ENCODE assay signal across 9 cellular contexts in genomic region chr10:15084502-15084922, GRCh38. TPM values are rescaled to one million over a fixed set of nuclear protein-coding genes. Genes with fewer than 3 reads are reported as not detected.
DNase-seq lines count a peak whose midpoint lies in the region; ATAC-seq, FAIRE-seq and TF ChIP-seq lines count a peak whose summit lies in the region.
"Had no signal": no experiment of that assay in that cellular context is flagged by ENCODE, and none has a peak within 500 bp of the region (broad histone marks: within the 10 kb centered on the region; RNA-seq: fewer than 3 reads in every experiment).

No MANE protein-coding gene starts in this region.

- TF ChIP-seq CTCF in endothelial cell of umbilical vein (IDR thresholded peaks at IDR 0.05; ENCODE audit: extremely low read depth in 1 of 2, insufficient read depth in 1 of 2, low read depth in 1 of 2, low read length in 2 of 2) = no peak

- no peaks in the 10 kb centered on the region for H3K79me2 ChIP-seq in endothelial cell of umbilical vein (ENCODE audit: control insufficient read depth, insufficient read depth, low read length)

- peak; percentile 39 for FAIRE-seq in GM19239 (lab: Jason Lieb, UNC)
- FAIRE-seq in RCC 7860 (lab: Jason Lieb, UNC) = peak; percentile 79
- peak; percentile 95 for FAIRE-seq in endothelial cell of umbilical vein (lab: Jason Lieb, UNC)

- H3K9me1 ChIP-seq in endothelial cell of umbilical vein (replicated peaks; ENCODE audit: control insufficient read depth, extremely low read depth, insufficient read depth, low read length) = no peaks in the 10 kb centered on the region

- H3K9me3 ChIP-seq in endothelial cell of umbilical vein (replicated peaks; ENCODE audit: control insufficient read depth, insufficient read depth, low read length) = no peaks in the 10 kb centered on the region

- intact Hi-C loops in endothelial cell of umbilical vein (cut with micrococcal nuclease) = loop anchor here (1.0 to 10.0 kb wide), 3 partner anchors 125 to 590 kb away; partner anchors contain the start of genes MEIG1 and SUV39H2

- POLR2A ChIA-PET in endothelial cell of umbilical vein (lab: Charles Lee) = no interaction called here

- TF ChIP-seq POLR2A in endothelial cell of umbilical vein (IDR thresholded peaks at IDR 0.05; ENCODE audit: low read depth, low read length) = peak; percentile 54

- DNase-seq in GM19239 (ENCODE audit: insufficient read length, low spot score) = no peak
- peak; percentile 89 for DNase-seq in RCC 7860 (ENCODE audit: low spot score)
- peak; percentile 96 for DNase-seq in endothelial cell of umbilical vein (ENCODE audit: low read depth, low spot score)
- peak; percentile 65 for DNase-seq in midbrain (lab: John Stamatoyannopoulos, UW)
- DNase-seq in NCI-H1694 (lab: John Stamatoyannopoulos, UW) = no peak
- DNase-seq in NCI-H2081 (lab: John Stamatoyannopoulos, UW) = no peak

- H3K27ac ChIP-seq in endothelial cell of umbilical vein (ENCODE audit: insufficient read depth, low read depth, low read length) = peak overlapping the region; percentile 22

- no TSS peak for BruUV-seq in endothelial cell of umbilical vein (replicated peaks; lab: Mats Ljungman, UMichigan)

- H3K4me2 ChIP-seq in endothelial cell of umbilical vein (ENCODE audit: insufficient read depth, low read length) = peak overlapping the region; percentile 71

- no peaks in the 10 kb centered on the region for H4K20me1 ChIP-seq in endothelial cell of umbilical vein (replicated peaks; ENCODE audit: control insufficient read depth, extremely low read depth, insufficient read depth, low read length)

- H3K4me1 ChIP-seq in endothelial cell of umbilical vein (ENCODE audit: control insufficient read depth, extremely low read depth, insufficient read depth, low read length) = peaks cover 12% of the 10 kb centered on the region

- peak overlapping the region; percentile 14 to 57 (median 29) for H3K4me3 ChIP-seq in endothelial cell of umbilical vein (replicated peaks in 1 of 3; ENCODE audit: insufficient read depth in 1 of 3, low read depth in 1 of 3, low read length in 3 of 3)

- ATAC-seq in HG03095 (IDR thresholded peaks at IDR 0.05; ENCODE audit: unreplicated experiment) (no peak), GM21381 (IDR thresholded peaks at IDR 0.05; ENCODE audit: unreplicated experiment) (no peak)

- H2AFZ ChIP-seq in endothelial cell of umbilical vein (ENCODE audit: low read depth, low read length) = peak overlapping the region; percentile 66

- H3K36me3 ChIP-seq in endothelial cell of umbilical vein (ENCODE audit: control insufficient read depth in 2 of 2, extremely low read depth in 1 of 2, insufficient read depth in 2 of 2, low read length in 2 of 2) = no peaks in the 10 kb centered on the region

- no peaks in the 10 kb centered on the region for H3K27me3 ChIP-seq in endothelial cell of umbilical vein (ENCODE audit: control insufficient read depth in 2 of 2, insufficient read depth in 2 of 2, low read length in 2 of 2)

- dilution Hi-C loops in endothelial cell of umbilical vein (cut with MboI; ENCODE audit: extremely low pct_ligation_motif_present, low sequenced_read_pairs) = no loop called here

- CTCF ChIA-PET in endothelial cell of umbilical vein (lab: Charles Lee) = interaction anchor here (1.3 to 4.1 kb wide), 3 partner anchors 10 to 286 kb away, joined by 3 to 10 read pairs (median 3); partner anchors contain the start of genes DCLRE1C and FAM171A1

- H3K9ac ChIP-seq in endothelial cell of umbilical vein (replicated peaks; ENCODE audit: extremely low read depth, insufficient read depth, low read length) = peak overlapping the region; percentile 22

TF ChIP-seq in endothelial cell of umbilical vein, 7 proteins besides CTCF, POLR2A, EP300 and RAD21:
- TF ChIP-seq JUN (IDR thresholded peaks at IDR 0.05; ENCODE audit: borderline replicate concordance, insufficient read depth, insufficient read length, low read depth) (no peak), GATA2 (IDR thresholded peaks at IDR 0.05; ENCODE audit: insufficient read depth, insufficient read length, low read depth, low read length) (no peak), MYC (IDR thresholded peaks at IDR 0.05; ENCODE audit: low read depth, low read length) (no peak), MAX (IDR thresholded peaks at IDR 0.05; ENCODE audit: insufficient read depth, insufficient read length) (no peak), EZH2 (IDR thresholded peaks at IDR 0.05; ENCODE audit: borderline replicate concordance, low read depth, low read length, severe bottlenecking) (peak; percentile 50), FOS (IDR thresholded peaks at IDR 0.05; ENCODE audit: borderline replicate concordance, insufficient read depth, low read length) (no peak), POLR2AphosphoS5 (IDR thresholded peaks at IDR 0.05; ENCODE audit: insufficient read depth, low read depth, low read length) (no peak)

RNA-seq across cellular contexts. Expression of gene ACBD7, which starts 4.1 kb away (rescaled TPM):
- total RNA-seq in endothelial cell of umbilical vein = 1.7 and 2.8 TPM in 2 replicates
- polyA plus RNA-seq in endothelial cell of umbilical vein = 1.2 TPM in 2 replicates
- 1.4 and 1.5 TPM in 2 replicates for polyA plus RNA-seq in endothelial cell of umbilical vein (2011; cell fraction: cytosol; rRNA removed)
- polyA plus RNA-seq in endothelial cell of umbilical vein (2011; cell fraction: nucleus; rRNA removed) = 1.4 and 1.8 TPM in 2 replicates
- polyA plus RNA-seq in endothelial cell of umbilical vein (2012) = 0.61 and 1.4 TPM in 2 replicates
- polyA minus RNA-seq in endothelial cell of umbilical vein = 0.74 and 0.90 TPM in 2 replicates
- polyA minus RNA-seq in endothelial cell of umbilical vein (2011; cell fraction: cytosol; rRNA and poly(A)+ RNA removed) = not detected
- 0.43 and 1.6 TPM in 2 replicates for polyA minus RNA-seq in endothelial cell of umbilical vein (2011; cell fraction: nucleus; rRNA and poly(A)+ RNA removed)

RNA-seq across cellular contexts. Expression of gene RPP38, which starts 12.6 kb away (rescaled TPM):
- total RNA-seq in endothelial cell of umbilical vein = 10.3 and 10.6 TPM in 2 replicates
- polyA plus RNA-seq in endothelial cell of umbilical vein = 9.0 and 10.8 TPM in 2 replicates
- 14.5 and 16.3 TPM in 2 replicates for polyA plus RNA-seq in endothelial cell of umbilical vein (2011; cell fraction: cytosol; rRNA removed)
- 7.7 and 12.6 TPM in 2 replicates for polyA plus RNA-seq in endothelial cell of umbilical vein (2011; cell fraction: nucleus; rRNA removed)
- 17.8 and 18.3 TPM in 2 replicates for polyA plus RNA-seq in endothelial cell of umbilical vein (2012)
- 6.7 and 13.2 TPM in 2 replicates for polyA minus RNA-seq in endothelial cell of umbilical vein
- 8.5 TPM for polyA minus RNA-seq in endothelial cell of umbilical vein (2011; cell fraction: cytosol; rRNA and poly(A)+ RNA removed)
- 4.0 and 4.7 TPM in 2 replicates for polyA minus RNA-seq in endothelial cell of umbilical vein (2011; cell fraction: nucleus; rRNA and poly(A)+ RNA removed)

RNA-seq across cellular contexts. Expression of gene OLAH, which starts 40.8 kb away (rescaled TPM):
- total RNA-seq in endothelial cell of umbilical vein = 0.48 and 0.51 TPM in 2 replicates
- polyA plus RNA-seq in endothelial cell of umbilical vein = 0.13 and 0.26 TPM in 2 replicates
- 0.24 and 0.49 TPM in 2 replicates for polyA plus RNA-seq in endothelial cell of umbilical vein (2011; cell fraction: cytosol; rRNA removed)
- polyA plus RNA-seq in endothelial cell of umbilical vein (2011; cell fraction: nucleus; rRNA removed) = 0.24 and 0.38 TPM in 2 replicates
- polyA plus RNA-seq in endothelial cell of umbilical vein (2012) = 0.89 and 1.1 TPM in 2 replicates
- polyA minus RNA-seq in endothelial cell of umbilical vein = not detected in 2 replicates
- not detected for polyA minus RNA-seq in endothelial cell of umbilical vein (2011; cell fraction: cytosol; rRNA and poly(A)+ RNA removed)
- not detected in 2 replicates for polyA minus RNA-seq in endothelial cell of umbilical vein (2011; cell fraction: nucleus; rRNA and poly(A)+ RNA removed)
- total RNA-seq: T-helper 2 cell treated with Interferon-gamma antibody and Interleukin-4, amounts not matched to agents 100 ng/mL and 5 ng/mL, for 36 hours had no signal

Comparison
In these comparisons a context has a peak if more than half of its experiments do, and no peak if none do; other contexts are left out.
1. DNase-seq: peak in RCC 7860 (single experiment), endothelial cell of umbilical vein (single experiment) and midbrain (single experiment); none in GM19239 (single experiment), NCI-H1694 (single experiment) and NCI-H2081 (0 of 2).